ENCODE assay signal across 14 cellular contexts in the genomic region with DNA sequence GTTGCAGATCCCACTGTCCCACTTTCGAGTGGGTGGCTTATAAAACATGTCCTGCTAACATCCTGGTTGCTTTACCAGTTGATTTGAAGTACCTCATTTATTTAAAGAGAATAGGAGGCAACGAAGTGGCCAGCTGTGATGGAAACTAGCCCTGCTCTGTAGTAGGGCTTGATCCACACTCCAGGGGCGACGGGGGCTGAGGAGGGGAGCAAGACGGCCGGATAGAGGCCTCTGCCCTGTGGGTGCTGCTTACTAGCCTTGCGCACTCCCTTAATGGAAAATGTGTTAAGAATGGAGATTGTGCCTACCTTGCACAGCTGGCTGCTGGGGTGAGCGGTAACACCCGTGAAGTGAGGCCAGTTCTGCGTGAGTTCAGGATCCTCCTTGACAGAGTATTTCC. TPM values are rescaled to one million over a fixed set of nuclear protein-coding genes. Genes with fewer than 3 reads are reported as not detected.
DNase-seq lines count a peak whose midpoint lies in the region; ATAC-seq and TF ChIP-seq lines count a peak whose summit lies in the region.
"Had no signal": no experiment of that assay in that cellular context is flagged by ENCODE, and none has a peak within 500 bp of the region (broad histone marks: within the 10 kb centered on the region; RNA-seq: fewer than 3 reads in every experiment).

No MANE protein-coding gene starts in this region.

- TF ChIP-seq EP300 in upper lobe of left lung (IDR thresholded peaks at IDR 0.05) = no peak

- H3K36me3 ChIP-seq in A673 (ENCODE audit: insufficient read depth, low read length, poor library complexity, severe bottlenecking) = peaks cover 12% of the 10 kb centered on the region
- H3K36me3 ChIP-seq in body of pancreas (replicated peaks in 1 of 2; ENCODE audit: insufficient read depth in 1 of 2, low read depth in 2 of 2) = peaks cover 0 to 8% of the 10 kb centered on the region in 2 donors
- peaks cover 6 to 86% (median 33%) of the 10 kb centered on the region in 4 donors for H3K36me3 ChIP-seq in upper lobe of left lung

- CTCF ChIA-PET in A673 (lab: Charles Lee) = no interaction called here
- CTCF ChIA-PET in CD4-positive, alpha-beta T cell (lab: Charles Lee) = interaction anchor here (1.4 to 1.9 kb wide), 2 partner anchors 15 to 52 kb away, joined by 4 to 9 read pairs; no protein-coding TSS in a partner anchor

- no peaks in the 10 kb centered on the region for H3K27me3 Mint-ChIP-seq in CD4-positive, alpha-beta T cell
- H3K27me3 Mint-ChIP-seq in activated T-helper 17 cell treated with anti-CD3 and anti-CD28 coated beads, Interleukin-2, amount 50 U/mL, for 72 hours = no peaks in the 10 kb centered on the region
- peaks cover 20 to 26% (median 21%) of the 10 kb centered on the region in 3 donors for H3K27me3 Mint-ChIP-seq in immature natural killer cell (ENCODE audit: low read depth in 3 of 3)

- H3K9me3 ChIP-seq in A673 (ENCODE audit: low read depth, low read length, poor library complexity, severe bottlenecking) (no peaks in the 10 kb centered on the region), body of pancreas (no peaks in the 10 kb centered on the region), upper lobe of left lung (no peaks in the 10 kb centered on the region)
- H3K9me3 ChIP-seq in CD4-positive, alpha-beta T cell (ENCODE audit: control insufficient read depth, low read length) = no peaks in the 10 kb centered on the region
- H3K9me3 ChIP-seq: testis had no signal

- H3K4me3 Mint-ChIP-seq in CD4-positive, alpha-beta T cell = peak overlapping the region; percentile 67
- peak overlapping the region; percentile 73 for H3K4me3 Mint-ChIP-seq in activated T-helper 17 cell treated with anti-CD3 and anti-CD28 coated beads, Interleukin-2, amount 50 U/mL, for 72 hours
- peak overlapping the region; percentile 75 to 93 (median 86) for H3K4me3 Mint-ChIP-seq in immature natural killer cell

- H3K4me3 ChIP-seq in A673 (ENCODE audit: low read depth, low read length, poor library complexity, severe bottlenecking) (no peak overlapping the region), body of pancreas (no peak overlapping the region), upper lobe of left lung (no peak overlapping the region)
- H3K4me3 ChIP-seq: cardiac muscle cell, testis had no signal

- peak overlapping the region; percentile 50 for H3K27ac ChIP-seq in A673 (ENCODE audit: low read depth, low read length, poor library complexity, severe bottlenecking)
- peak overlapping the region; percentile 52 for H3K27ac ChIP-seq in CD4-positive, alpha-beta T cell (ENCODE audit: low read depth, low read length)
- no peak overlapping the region for H3K27ac ChIP-seq in body of pancreas
- H3K27ac ChIP-seq in upper lobe of left lung = no peak overlapping the region
- H3K27ac ChIP-seq: cardiac muscle cell, HL-60, testis had no signal

- POLR2A ChIA-PET in A673 (lab: Charles Lee; ENCODE audit: low non-redundant PET) = no interaction called here
- POLR2A ChIA-PET in CD4-positive, alpha-beta T cell (lab: Charles Lee) = interaction anchor here (0.7 to 4.8 kb wide), 8 partner anchors 12 to 54 kb away, joined by 3 to 49 read pairs (median 4); a partner anchor contains a TSS

- intact Hi-C loops in A673 (cut with micrococcal nuclease; ENCODE audit: unreplicated experiment) = no loop called here
- intact Hi-C loops in CD4-positive, alpha-beta T cell (cut with DNase I, micrococcal nuclease) = loop anchor here in 1 of 2 experiments (2.0 to 10.0 kb wide), 2 partner anchors 19 to 271 kb away; no protein-coding TSS in a partner anchor
- intact Hi-C loops in body of pancreas (cut with DNase I) = no loop called here

- no peaks in the 10 kb centered on the region for H3K9me3 Mint-ChIP-seq in CD4-positive, alpha-beta T cell
- H3K9me3 Mint-ChIP-seq in activated T-helper 17 cell treated with anti-CD3 and anti-CD28 coated beads, Interleukin-2, amount 50 U/mL, for 72 hours = no peaks in the 10 kb centered on the region
- no peaks in the 10 kb centered on the region for H3K9me3 Mint-ChIP-seq in immature natural killer cell

- H3K4me1 ChIP-seq in A673 (ENCODE audit: insufficient read depth, low read length, poor library complexity, severe bottlenecking) = no peaks in the 10 kb centered on the region
- no peaks in the 10 kb centered on the region for H3K4me1 ChIP-seq in body of pancreas
- H3K4me1 ChIP-seq in upper lobe of left lung = no peaks in the 10 kb centered on the region

- TF ChIP-seq POLR2A in body of pancreas (IDR thresholded peaks at IDR 0.05) = no peak
- no peak for TF ChIP-seq POLR2A in upper lobe of left lung (IDR thresholded peaks at IDR 0.05)

- 86 to 94% methylated on average over 10 of the region's 10 CpGs for WGBS in body of pancreas, 2 donors
- 92 to 96% methylated on average over 9 to 10 of the region's 10 CpGs for WGBS in upper lobe of left lung, 2 donors

- no TSS peak for BruUV-seq in A673 (replicated peaks; lab: Mats Ljungman, UMichigan)

- peaks cover 81% of the 10 kb centered on the region for H3K36me3 Mint-ChIP-seq in CD4-positive, alpha-beta T cell (ENCODE audit: low read depth)
- H3K36me3 Mint-ChIP-seq in activated T-helper 17 cell treated with anti-CD3 and anti-CD28 coated beads, Interleukin-2, amount 50 U/mL, for 72 hours (ENCODE audit: low read depth) = peaks cover 91% of the 10 kb centered on the region
- H3K36me3 Mint-ChIP-seq in immature natural killer cell = peaks cover 39 to 65% (median 51%) of the 10 kb centered on the region in 3 donors

- H3K27ac Mint-ChIP-seq in CD4-positive, alpha-beta T cell = peak overlapping the region; percentile 92
- peak overlapping the region; percentile 81 for H3K27ac Mint-ChIP-seq in activated T-helper 17 cell treated with anti-CD3 and anti-CD28 coated beads, Interleukin-2, amount 50 U/mL, for 72 hours
- H3K27ac Mint-ChIP-seq in immature natural killer cell = peak overlapping the region; percentile 99 to 100 (median 100)

- DNase-seq in A673 (ENCODE audit: low spot score) (no peak), immature natural killer cell (no peak), body of pancreas (no peak), CD1c-positive myeloid dendritic cell (ENCODE audit: extremely low spot score) (no peak), upper lobe of left lung (no peak), DMS 273 (lab: John Stamatoyannopoulos, UW; ENCODE audit: unreplicated experiment) (no peak)
- DNase-seq in CD4-positive, alpha-beta T cell = no peak
- DNase-seq: foreskin melanocyte, NCI-H1105, NCI-H2171, testis had no signal

- no peak for ATAC-seq in CD4-positive, alpha-beta T cell (ENCODE audit: poor library complexity)
- no peak for ATAC-seq in activated T-helper 17 cell treated with anti-CD3 and anti-CD28 coated beads, Interleukin-2, amount 50 U/mL, for 72 hours (replicated peaks)
- ATAC-seq in body of pancreas = no peak
- ATAC-seq in upper lobe of left lung (ENCODE audit: low FRiP score in 2 of 2) = no peak

- TF ChIP-seq CTCF in A673 (conservative IDR thresholded peaks at IDR 0.05; ENCODE audit: low read depth, low read length) (no peak), body of pancreas (IDR thresholded peaks at IDR 0.05) (no peak), upper lobe of left lung (IDR thresholded peaks at IDR 0.05) (no peak)
- TF ChIP-seq CTCF in CD4-positive, alpha-beta T cell (IDR thresholded peaks at IDR 0.05) = no peak

- H3K27me3 ChIP-seq in A673 (replicated peaks; ENCODE audit: insufficient read depth, low read depth, low read length, poor library complexity) (no peaks in the 10 kb centered on the region), body of pancreas (no peaks in the 10 kb centered on the region), upper lobe of left lung (no peaks in the 10 kb centered on the region)
- no peaks in the 10 kb centered on the region for H3K27me3 ChIP-seq in CD4-positive, alpha-beta T cell (ENCODE audit: control insufficient read depth, insufficient read depth, low read length)
- H3K27me3 ChIP-seq: cardiac muscle cell, testis had no signal

- H3K4me1 Mint-ChIP-seq in CD4-positive, alpha-beta T cell (ENCODE audit: low read depth) = peaks cover 60% of the 10 kb centered on the region
- peaks cover 33% of the 10 kb centered on the region for H3K4me1 Mint-ChIP-seq in activated T-helper 17 cell treated with anti-CD3 and anti-CD28 coated beads, Interleukin-2, amount 50 U/mL, for 72 hours
- H3K4me1 Mint-ChIP-seq in immature natural killer cell = peaks cover 68 to 82% of the 10 kb centered on the region in 2 donors

RNA-seq across cellular contexts. Expression of a gene that starts 41.1 kb away (rescaled TPM):
- 10.1 and 13.0 TPM in 2 replicates for total RNA-seq in A673 (2021)
- 10 to 100 TPM; 38.0 to 40.6 TPM for total RNA-seq in CD4-positive, alpha-beta T cell
- 10 to 100 TPM; 40.4 to 42.0 TPM for total RNA-seq in activated T-helper 17 cell treated with anti-CD3 and anti-CD28 coated beads, Interleukin-2, amount 50 U/mL, for 72 hours
- 10 to 100 TPM in 1 of 3 donors, 1 to 10 TPM in 1, under 1 TPM in 1; 0.63 to 23.8 (median 7.4) TPM for polyA plus RNA-seq in immature natural killer cell
- total RNA-seq in body of pancreas = 10 to 100 TPM in 1 of 2 donors, 1 to 10 TPM in 1; 6.5 to 14.5 TPM
- total RNA-seq in upper lobe of left lung = 10 to 100 TPM in 2 of 6 donors, 1 to 10 TPM in 4; 2.0 to 15.7 (median 3.1) TPM

RNA-seq across cellular contexts. Expression of a gene that starts 54.0 kb away (rescaled TPM):
- 46.6 and 51.4 TPM in 2 replicates for total RNA-seq in A673 (2021)
- total RNA-seq in CD4-positive, alpha-beta T cell = 100 to 1,000 TPM in 1 of 2 experiments, 10 to 100 TPM in 1; 98.1 to 101 TPM
- total RNA-seq in activated T-helper 17 cell treated with anti-CD3 and anti-CD28 coated beads, Interleukin-2, amount 50 U/mL, for 72 hours = 10 to 100 TPM; 48.5 to 72.8 TPM
- 10 to 100 TPM; 42.0 to 74.7 (median 43.2) TPM for polyA plus RNA-seq in immature natural killer cell
- 10 to 100 TPM; 10.9 to 26.4 TPM for total RNA-seq in body of pancreas
- total RNA-seq in upper lobe of left lung = 10 to 100 TPM; 36.3 to 46.8 (median 43.4) TPM

Comparison
In these comparisons a context has a peak if more than half of its experiments do, and no peak if none do; other contexts are left out.
1. H3K27ac ChIP-seq: peak in A673 (single experiment) and CD4-positive, alpha-beta T cell (single experiment); none in body of pancreas (0 of 4) and upper lobe of left lung (0 of 4).
2. Peak in every context shown above with its lines, with median percentiles within 50 percentile points of each other: H3K27ac Mint-ChIP-seq and H3K4me3 Mint-ChIP-seq.